ENCODE assay signal across 8 cellular contexts in the genomic region with DNA sequence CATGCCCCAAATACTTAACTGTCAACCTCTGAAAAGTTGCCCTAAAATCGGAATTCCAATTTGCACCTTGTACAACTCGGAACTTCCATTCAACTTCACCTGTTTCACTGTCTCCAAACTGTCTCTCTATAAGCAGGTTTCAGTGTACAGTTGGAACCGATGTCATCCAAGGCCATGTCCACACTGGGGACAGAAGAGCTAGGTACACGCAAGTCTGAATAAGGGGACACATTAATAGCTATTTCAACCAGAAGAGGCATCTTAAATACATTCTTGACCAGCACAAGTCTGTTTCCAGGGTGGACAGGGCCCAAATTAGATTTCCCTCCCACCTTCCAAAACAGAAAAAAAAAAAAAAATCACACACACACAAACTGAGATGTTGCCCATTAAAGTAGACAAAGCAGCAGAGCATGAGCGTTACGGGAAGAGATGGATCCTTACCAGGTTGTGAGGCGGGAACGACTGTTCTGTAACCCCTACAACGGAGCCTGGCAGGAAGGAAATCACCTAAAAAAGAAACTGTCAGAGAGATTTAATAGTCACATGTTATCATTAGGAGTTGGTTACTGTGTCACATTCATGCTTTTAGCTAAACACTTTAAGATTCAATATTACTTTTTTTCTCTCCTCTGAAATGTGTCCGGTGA. TPM values are rescaled to one million over a fixed set of nuclear protein-coding genes. Genes with fewer than 3 reads are reported as not detected.
DNase-seq lines count a peak whose midpoint lies in the region; ATAC-seq and TF ChIP-seq lines count a peak whose summit lies in the region.

No MANE protein-coding gene starts in this region.

- no peaks in the 10 kb centered on the region for H3K9me3 ChIP-seq in muscle layer of duodenum (ENCODE audit: control insufficient read depth in 1 of 2, low read length in 2 of 2)

- H3K9me3 Mint-ChIP-seq in chondrocyte (ENCODE audit: low read depth), result no peaks in the 10 kb centered on the region

- H3K4me3 Mint-ChIP-seq in chondrocyte (ENCODE audit: unreplicated experiment), result peak overlapping the region; percentile 85

- TF ChIP-seq CTCF in LNCaP clone FGC (IDR thresholded peaks at IDR 0.05; ENCODE audit: control insufficient read depth, extremely low read depth, insufficient read depth), result no peak
- no peak for TF ChIP-seq CTCF in chondrocyte (IDR thresholded peaks at IDR 0.05)

- no peaks in the 10 kb centered on the region for H3K27me3 Mint-ChIP-seq in chondrocyte (ENCODE audit: low read depth)

- H3K36me3 ChIP-seq in muscle layer of duodenum (ENCODE audit: control insufficient read depth in 1 of 2, insufficient read depth in 2 of 2, low read length in 2 of 2), result peaks cover 3 to 10% of the 10 kb centered on the region in 2 donors

- H3K27ac Mint-ChIP-seq in chondrocyte (ENCODE audit: unreplicated experiment), result peak overlapping the region; percentile 98

- TF ChIP-seq POLR2A in GM18505 (IDR thresholded peaks at IDR 0.05; ENCODE audit: borderline replicate concordance, extremely low read depth, insufficient read depth, insufficient read length), result no peak

- peak overlapping the region; percentile 93 for H3K27ac ChIP-seq in muscle layer of duodenum (ENCODE audit: low read length)

- H3K4me3 ChIP-seq in LNCaP clone FGC (ENCODE audit: low read depth, low read length), result peak overlapping the region; percentile 87
- H3K4me3 ChIP-seq in muscle layer of duodenum (ENCODE audit: low read depth in 1 of 2, low read length in 2 of 2), result peak overlapping the region; percentile 91 to 96

- peaks cover 46% of the 10 kb centered on the region for H3K4me1 Mint-ChIP-seq in chondrocyte (ENCODE audit: low read depth)

- no peak for ATAC-seq in GM18505 (IDR thresholded peaks at IDR 0.05; ENCODE audit: unreplicated experiment)

- peaks cover 20% of the 10 kb centered on the region for H3K36me3 Mint-ChIP-seq in chondrocyte (ENCODE audit: low read depth)

- peak; percentile 5 for DNase-seq in DMS79 (lab: John Stamatoyannopoulos, UW)
- DNase-seq in LNCaP clone FGC (ENCODE audit: low read depth), result no peak
- no peak for DNase-seq in chondrocyte (ENCODE audit: low spot score)
- no peak for DNase-seq in stimulated activated CD8-positive, alpha-beta memory T cell treated with anti-CD3 and anti-CD28 coated beads, Interleukin-4, amount 100 ng/mL, for 48 hours
- DNase-seq in foreskin melanocyte, result no peak
- no peak for DNase-seq in NCI-H1417 treated with DMSO at 0.1 percent for 48 hours (lab: John Stamatoyannopoulos, UW)

- H3K27me3 ChIP-seq in muscle layer of duodenum (ENCODE audit: low read depth, low read length), result no peaks in the 10 kb centered on the region

- peaks cover 0 to 43% of the 10 kb centered on the region in 2 donors for H3K4me1 ChIP-seq in muscle layer of duodenum (ENCODE audit: control insufficient read depth in 1 of 2, insufficient read depth in 2 of 2, low read length in 2 of 2)

RNA-seq across cellular contexts. Expression of a gene that starts 1.7 kb away (rescaled TPM):
- 27.4 to 38.1 TPM (median 28.4 TPM) in 3 replicates for total RNA-seq in chondrocyte

RNA-seq across cellular contexts. Expression of a gene that starts 15.4 kb away (rescaled TPM):
- 28.8 to 35.8 TPM (median 30.7 TPM) in 3 replicates for total RNA-seq in chondrocyte

RNA-seq across cellular contexts. Expression of a gene that starts 22.8 kb away (rescaled TPM):
- total RNA-seq in chondrocyte, result 0.26 to 0.30 TPM (median 0.29 TPM) in 3 replicates

RNA-seq across cellular contexts. Expression of a gene that starts 34.8 kb away (rescaled TPM):
- total RNA-seq in chondrocyte, result 41.6 to 42.9 TPM (median 42.3 TPM) in 3 replicates

RNA-seq across cellular contexts. Expression of a gene that starts 36.1 kb away (rescaled TPM):
- 1.3 to 4.9 TPM (median 2.2 TPM) in 3 replicates for total RNA-seq in chondrocyte
